Comparison of ENCODE assay signal across 1 cellular context in the genomic region with DNA sequence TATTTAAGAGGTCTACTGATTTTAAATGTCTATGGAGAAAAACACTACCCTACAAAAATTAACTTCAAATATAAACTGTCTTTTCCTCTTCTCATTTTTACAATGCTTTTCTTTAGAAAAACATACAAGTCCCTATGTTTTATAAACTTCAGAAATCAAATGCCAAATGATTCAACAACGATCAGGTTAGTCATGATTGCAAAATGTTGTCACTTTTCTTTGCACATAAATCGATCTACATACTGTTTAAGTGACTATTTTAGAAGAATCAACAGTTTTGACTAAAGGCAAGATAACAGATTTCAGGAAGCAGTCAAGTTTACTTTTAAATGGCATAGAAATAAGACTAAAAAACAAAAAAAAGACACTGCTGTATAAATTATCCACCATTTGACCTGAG.
TF ChIP-seq lines count a peak whose summit lies in the region.

No MANE protein-coding gene starts in this region.

TF ChIP-seq in GM12878, 131 proteins besides CTCF, POLR2A, EP300 and RAD21 (continued from another document):
- no peak for TF ChIP-seq SREBF1 (IDR thresholded peaks at IDR 0.05; ENCODE audit: low read length)
- TF ChIP-seq GATAD2B (conservative IDR thresholded peaks at IDR 0.05; ENCODE audit: low read depth), result no peak
- TF ChIP-seq POU2F2 (IDR thresholded peaks at IDR 0.05; ENCODE audit: borderline replicate concordance, low read depth, low read length), result no peak
